In the genomic region with DNA sequence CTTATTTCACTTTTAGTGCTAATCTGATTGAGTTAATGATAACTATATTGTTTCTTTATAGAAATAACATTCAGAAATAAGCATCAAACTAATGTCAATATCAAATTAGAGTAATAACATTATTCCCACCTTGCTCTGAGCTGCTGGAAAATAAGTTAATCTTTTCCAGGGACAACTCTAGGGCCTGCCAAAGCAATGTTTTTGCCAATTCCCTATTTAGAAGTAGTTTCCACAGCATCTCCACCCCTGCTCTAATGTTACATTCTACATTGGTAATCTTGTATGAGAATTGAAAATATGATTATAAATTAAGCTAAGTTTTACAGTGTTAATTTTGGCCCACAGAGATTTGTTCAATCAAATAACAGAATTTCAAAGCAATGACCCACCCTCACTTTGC, we compare ENCODE assay signal across 38 cellular contexts.
"Had no signal": no experiment of that assay in that cellular context is flagged by ENCODE, and none has a peak within 500 bp of the region (broad histone marks: within the 10 kb centered on the region; RNA-seq: fewer than 3 reads in every experiment).

No MANE protein-coding gene starts in this region.

- ATAC-seq: activated naive CD4-positive, alpha-beta T cell treated with anti-CD3 and anti-CD28 coated beads, Interleukin-2, amount 50 U/mL, for 72 hours; activated naive CD8-positive, alpha-beta T cell treated with anti-CD3 and anti-CD28 coated beads, Interleukin-2, amount 50 U/mL, for 24 hours; activated T-cell treated with anti-CD3 and anti-CD28 coated beads, Interleukin-2, amount 50 U/mL, for 4 hours; activated T-cell treated with anti-CD3 and anti-CD28 coated beads, Interleukin-2, amount 50 U/mL, for 72 hours; activated T-helper 17 cell treated with anti-CD3 and anti-CD28 coated beads, Interleukin-2, amount 50 U/mL, for 72 hours; body of pancreas had no signal

- H3K27me3 ChIP-seq: adrenal gland, ascending aorta, body of pancreas, brain microvascular endothelial cell, breast epithelium, cardiac muscle cell had no signal

- H3K4me1 ChIP-seq: body of pancreas had no signal

- H3K27ac Mint-ChIP-seq: activated naive CD4-positive, alpha-beta T cell treated with anti-CD3 and anti-CD28 coated beads for 36 hours; activated naive CD4-positive, alpha-beta T cell treated with anti-CD3 and anti-CD28 coated beads, Interleukin-2, amount 10 ng/mL, durations not matched to agents 7 days and 5 days; activated naive CD4-positive, alpha-beta T cell treated with anti-CD3 and anti-CD28 coated beads, Interleukin-2, amount 50 U/mL, for 24 hours; activated naive CD4-positive, alpha-beta T cell treated with anti-CD3 and anti-CD28 coated beads, Interleukin-2, amount 50 U/mL, for 72 hours; activated naive CD8-positive, alpha-beta T cell; activated naive CD8-positive, alpha-beta T cell treated with anti-CD3 and anti-CD28 coated beads for 36 hours; activated naive CD8-positive, alpha-beta T cell treated with anti-CD3 and anti-CD28 coated beads, Interleukin-2, amount 10 ng/mL, durations not matched to agents 7 days and 5 days; activated naive CD8-positive, alpha-beta T cell treated with anti-CD3 and anti-CD28 coated beads, Interleukin-2, amount 50 U/mL, for 24 hours; activated T-cell treated with anti-CD3 and anti-CD28 coated beads, Interleukin-2, amount 50 U/mL, for 24 hours; activated T-cell treated with anti-CD3 and anti-CD28 coated beads, Interleukin-2, amount 50 U/mL, for 72 hours; activated T-helper 1 cell treated with anti-CD3 and anti-CD28 coated beads, Interleukin-12 subunit alpha, Interleukin-12 subunit beta, Interleukin-2, Interleukin-4 antibody, amounts not matched to agents 30 ng/mL and 10 ng/mL and 1 ng/mL, durations not matched to agents 14 hours and 24 hours and 36 hours; activated T-helper 17 cell treated with anti-CD3 and anti-CD28 coated beads, Interleukin-2, amount 50 U/mL, for 72 hours; activated T-helper 2 cell treated with anti-CD3 and anti-CD28 coated beads, Interferon-gamma antibody, Interleukin-2, Interleukin-4, amounts not matched to agents 10 μg/mL and 5 μg/mL and 100 μg/mL, durations not matched to agents 14 hours and 24 hours and 36 hours; brain had no signal

- H3K4me1 Mint-ChIP-seq: activated naive CD4-positive, alpha-beta T cell treated with anti-CD3 and anti-CD28 coated beads, Interleukin-2, amount 10 ng/mL, durations not matched to agents 7 days and 5 days; activated naive CD4-positive, alpha-beta T cell treated with anti-CD3 and anti-CD28 coated beads, Interleukin-2, amount 50 U/mL, for 24 hours; activated naive CD8-positive, alpha-beta T cell treated with anti-CD3 and anti-CD28 coated beads for 36 hours; activated naive CD8-positive, alpha-beta T cell treated with anti-CD3 and anti-CD28 coated beads, Interleukin-2, amount 10 ng/mL, durations not matched to agents 7 days and 5 days; activated naive CD8-positive, alpha-beta T cell treated with anti-CD3 and anti-CD28 coated beads, Interleukin-2, amount 50 U/mL, for 24 hours; activated T-helper 17 cell treated with anti-CD3 and anti-CD28 coated beads, Interleukin-2, amount 50 U/mL, for 72 hours; central memory CD8-positive, alpha-beta T cell had no signal

- H3K4me3 ChIP-seq: adrenal gland, ascending aorta, body of pancreas, breast epithelium, cardiac muscle cell had no signal

- H3K4me3 Mint-ChIP-seq: activated naive CD4-positive, alpha-beta T cell treated with anti-CD3 and anti-CD28 coated beads for 36 hours; activated naive CD4-positive, alpha-beta T cell treated with anti-CD3 and anti-CD28 coated beads, Interleukin-2, amount 10 ng/mL, durations not matched to agents 7 days and 5 days; activated naive CD4-positive, alpha-beta T cell treated with anti-CD3 and anti-CD28 coated beads, Interleukin-2, amount 50 U/mL, for 24 hours; activated naive CD8-positive, alpha-beta T cell; activated naive CD8-positive, alpha-beta T cell treated with anti-CD3 and anti-CD28 coated beads for 36 hours; activated naive CD8-positive, alpha-beta T cell treated with anti-CD3 and anti-CD28 coated beads, Interleukin-2, amount 10 ng/mL, durations not matched to agents 7 days and 5 days; activated naive CD8-positive, alpha-beta T cell treated with anti-CD3 and anti-CD28 coated beads, Interleukin-2, amount 50 U/mL, for 24 hours; activated T-cell treated with anti-CD3 and anti-CD28 coated beads, Interleukin-2, amount 50 U/mL, for 24 hours; activated T-cell treated with anti-CD3 and anti-CD28 coated beads, Interleukin-2, amount 50 U/mL, for 4 hours; activated T-cell treated with anti-CD3 and anti-CD28 coated beads, Interleukin-2, amount 50 U/mL, for 72 hours; activated T-helper 1 cell treated with anti-CD3 and anti-CD28 coated beads, Interleukin-12 subunit alpha, Interleukin-12 subunit beta, Interleukin-2, Interleukin-4 antibody, amounts not matched to agents 30 ng/mL and 10 ng/mL and 1 ng/mL, durations not matched to agents 14 hours and 24 hours and 36 hours; activated T-helper 17 cell treated with anti-CD3 and anti-CD28 coated beads, Interleukin-2, amount 50 U/mL, for 72 hours; brain; central memory CD8-positive, alpha-beta T cell had no signal

- H3K36me3 ChIP-seq: adrenal gland, ascending aorta, brain microvascular endothelial cell, breast epithelium, cardiac muscle cell had no signal

- H3K36me3 Mint-ChIP-seq: activated naive CD4-positive, alpha-beta T cell treated with anti-CD3 and anti-CD28 coated beads, Interleukin-2, amount 10 ng/mL, durations not matched to agents 7 days and 5 days; activated naive CD4-positive, alpha-beta T cell treated with anti-CD3 and anti-CD28 coated beads, Interleukin-2, amount 50 U/mL, for 72 hours; activated naive CD8-positive, alpha-beta T cell treated with anti-CD3 and anti-CD28 coated beads for 36 hours; brain had no signal

- H3K27me3 Mint-ChIP-seq: activated naive CD4-positive, alpha-beta T cell treated with anti-CD3 and anti-CD28 coated beads, Interleukin-2, amount 10 ng/mL, durations not matched to agents 7 days and 5 days; activated naive CD4-positive, alpha-beta T cell treated with anti-CD3 and anti-CD28 coated beads, Interleukin-2, amount 50 U/mL, for 24 hours; activated naive CD8-positive, alpha-beta T cell; activated naive CD8-positive, alpha-beta T cell treated with anti-CD3 and anti-CD28 coated beads for 36 hours; activated naive CD8-positive, alpha-beta T cell treated with anti-CD3 and anti-CD28 coated beads, Interleukin-2, amount 10 ng/mL, durations not matched to agents 7 days and 5 days; activated naive CD8-positive, alpha-beta T cell treated with anti-CD3 and anti-CD28 coated beads, Interleukin-2, amount 50 U/mL, for 24 hours; activated T-cell treated with anti-CD3 and anti-CD28 coated beads, Interleukin-2, amount 50 U/mL, for 24 hours; activated T-helper 17 cell treated with anti-CD3 and anti-CD28 coated beads, Interleukin-2, amount 50 U/mL, for 72 hours; brain; central memory CD8-positive, alpha-beta T cell had no signal

- DNase-seq: activated effector memory CD4-positive, alpha-beta T cell treated with anti-CD3 and anti-CD28 coated beads, Interleukin-2, amount 50 U/mL, for 16 hours; activated effector memory CD4-positive, alpha-beta T cell treated with Interleukin-2 at 50 U/mL for 16 hours; activated gamma-delta T cell; activated gamma-delta T cell treated with Interleukin-2 at 50 U/mL for 16 hours; activated naive CD4-positive, alpha-beta T cell; activated naive CD4-positive, alpha-beta T cell treated with anti-CD3 and anti-CD28 coated beads for 36 hours; activated naive CD4-positive, alpha-beta T cell treated with anti-CD3 and anti-CD28 coated beads, Interleukin-2, amount 10 ng/mL, durations not matched to agents 7 days and 5 days; activated naive CD4-positive, alpha-beta T cell treated with anti-CD3 and anti-CD28 coated beads, Interleukin-2, amount 50 U/mL, for 16 hours; activated naive CD4-positive, alpha-beta T cell treated with Interleukin-2 at 50 U/mL for 16 hours; activated naive CD8-positive, alpha-beta T cell treated with anti-CD3 and anti-CD28 coated beads for 36 hours; activated naive CD8-positive, alpha-beta T cell treated with anti-CD3 and anti-CD28 coated beads, Interleukin-2, amount 10 ng/mL, durations not matched to agents 7 days and 5 days; activated naive CD8-positive, alpha-beta T cell treated with anti-CD3 and anti-CD28 coated beads, Interleukin-2, amount 50 U/mL, for 24 hours; activated T-cell treated with anti-CD3 and anti-CD28 coated beads, Interleukin-2, amount 50 U/mL, for 1 hour; activated T-cell treated with anti-CD3 and anti-CD28 coated beads, Interleukin-2, amount 50 U/mL, for 24 hours; activated T-cell treated with anti-CD3 and anti-CD28 coated beads, Interleukin-2, amount 50 U/mL, for 4 hours; activated T-cell treated with anti-CD3 and anti-CD28 coated beads, Interleukin-2, amount 50 U/mL, for 48 hours; activated T-cell treated with anti-CD3 and anti-CD28 coated beads, Interleukin-2, amount 50 U/mL, for 72 hours; adrenal gland; amniotic stem cell; amygdala; anterior cingulate cortex; aorta; body of pancreas; brain microvascular endothelial cell; caudate nucleus; central memory CD4-positive, alpha-beta T cell; cerebellar nuclear complex had no signal

- H3K9me3 ChIP-seq: adrenal gland, ascending aorta, body of pancreas, breast epithelium had no signal

- H3K27ac ChIP-seq: adrenal gland, ascending aorta, body of pancreas, brain microvascular endothelial cell, breast epithelium, cardiac muscle cell had no signal
